ENCODE assay signal across 8 cellular contexts in the genomic region with DNA sequence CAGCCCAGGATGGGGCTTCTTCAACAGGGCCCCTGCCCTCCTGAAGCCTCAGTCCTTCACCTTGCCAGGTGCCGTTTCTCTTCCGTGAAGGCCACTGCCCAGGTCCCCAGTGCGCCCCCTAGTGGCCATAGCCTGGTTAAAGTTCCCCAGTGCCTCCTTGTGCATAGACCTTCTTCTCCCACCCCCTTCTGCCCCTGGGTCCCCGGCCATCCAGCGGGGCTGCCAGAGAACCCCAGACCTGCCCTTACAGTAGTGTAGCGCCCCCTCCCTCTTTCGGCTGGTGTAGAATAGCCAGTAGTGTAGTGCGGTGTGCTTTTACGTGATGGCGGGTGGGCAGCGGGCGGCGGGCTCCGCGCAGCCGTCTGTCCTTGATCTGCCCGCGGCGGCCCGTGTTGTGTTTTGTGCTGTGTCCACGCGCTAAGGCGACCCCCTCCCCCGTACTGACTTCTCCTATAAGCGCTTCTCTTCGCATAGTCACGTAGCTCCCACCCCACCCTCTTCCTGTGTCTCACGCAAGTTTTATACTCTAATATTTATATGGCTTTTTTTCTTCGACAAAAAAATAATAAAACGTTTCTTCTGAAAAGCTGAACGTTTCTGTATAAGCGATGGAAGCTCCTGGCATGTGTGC. TPM values are rescaled to one million over a fixed set of nuclear protein-coding genes. Genes with fewer than 3 reads are reported as not detected.
DNase-seq lines count a peak whose midpoint lies in the region; ATAC-seq, FAIRE-seq and TF ChIP-seq lines count a peak whose summit lies in the region.

No MANE protein-coding gene starts in this region.

- no peaks in the 10 kb centered on the region for H3K9me2 ChIP-seq in Loucy (replicated peaks; ENCODE audit: low read depth, low read length)

- FAIRE-seq in bronchial epithelial cell (lab: Jason Lieb, UNC): no peak
- FAIRE-seq in kidney (lab: Jason Lieb, UNC): no peak

- no peaks in the 10 kb centered on the region for H4K20me1 ChIP-seq in Loucy (ENCODE audit: insufficient read depth, low read length, poor library complexity, severe bottlenecking)

- H3K9me3 ChIP-seq in Loucy (ENCODE audit: insufficient read depth, low read depth, low read length) (no peaks in the 10 kb centered on the region), kidney (ENCODE audit: control insufficient read depth in 1 of 2, low read length in 2 of 2) (no peaks in the 10 kb centered on the region)

- H2AFZ ChIP-seq in Loucy (ENCODE audit: low read length): no peak overlapping the region

- H3K4me3 ChIP-seq in GM12865 (ENCODE audit: low read depth, low read length) (peak overlapping the region; percentile 72), Loucy (ENCODE audit: low read length, poor library complexity, severe bottlenecking) (no peak overlapping the region), bronchial epithelial cell (ENCODE audit: low read depth, low read length) (peak overlapping the region; percentile 44), kidney (ENCODE audit: low read length in 2 of 2) (peak overlapping the region; percentile 92 to 93)

- H3K36me3 ChIP-seq in Loucy (ENCODE audit: insufficient read depth, low read length): peaks cover 49% of the 10 kb centered on the region; the same call in 1 of the 2 replicates
- peaks cover 12% of the 10 kb centered on the region for H3K36me3 ChIP-seq in bronchial epithelial cell (ENCODE audit: control insufficient read depth, insufficient read depth, low read length)
- H3K36me3 ChIP-seq in kidney (ENCODE audit: control insufficient read depth in 1 of 2, insufficient read depth in 2 of 2, low read length in 2 of 2): peaks cover 6 to 13% of the 10 kb centered on the region in 2 donors

- DNase-seq in GM12865 (ENCODE audit: low read depth): peak; percentile 93
- peak; percentile 69 to 88 (median 75) for DNase-seq in activated CD4-positive, CD25-positive, alpha-beta regulatory T cell (lab: John Stamatoyannopoulos, UW)
- peak; percentile 65 for DNase-seq in bronchial epithelial cell (ENCODE audit: low read depth)
- DNase-seq in kidney: peak; percentile 90
- peak; percentile 73 to 82 for DNase-seq in stimulated activated CD4-positive, alpha-beta T cell treated with anti-CD3 and anti-CD28 coated beads, Interleukin-1b, Interleukin-23, amount 100 ng/mL, for 1 hour (ENCODE audit: low read depth in 2 of 2)
- DNase-seq in COLO829 (ENCODE audit: low spot score): no peak

- H3K9ac ChIP-seq in Loucy (ENCODE audit: low read depth, low read length, poor library complexity, severe bottlenecking) (no peak overlapping the region), kidney (ENCODE audit: low read length in 2 of 2) (peak overlapping the region; percentile 74 to 75)

- H3K79me2 ChIP-seq in Loucy (ENCODE audit: insufficient read depth, low read length): no peaks in the 10 kb centered on the region

- TF ChIP-seq CTCF in GM12865 (IDR thresholded peaks at IDR 0.05; ENCODE audit: insufficient read depth, low read depth, low read length, missing control alignments) (peak; percentile 95), Loucy (conservative IDR thresholded peaks at IDR 0.05; ENCODE audit: low read length) (peak; percentile 84), bronchial epithelial cell (IDR thresholded peaks at IDR 0.05; ENCODE audit: insufficient read depth, low read length, severe bottlenecking) (peak; percentile 93), kidney (IDR thresholded peaks at IDR 0.05; ENCODE audit: borderline replicate concordance, extremely low read depth, insufficient read depth) (peak; percentile 79)

- H3F3A ChIP-seq in Loucy (ENCODE audit: low read depth): no peaks in the 10 kb centered on the region

- no peak overlapping the region for H3K4me2 ChIP-seq in Loucy (ENCODE audit: low read depth, low read length, poor library complexity, severe bottlenecking)

- no peak for ATAC-seq in GM19397 (IDR thresholded peaks at IDR 0.05; ENCODE audit: unreplicated experiment)

- H3K27ac ChIP-seq in kidney (ENCODE audit: low read depth in 2 of 2, low read length in 2 of 2): peak overlapping the region; percentile 55 to 68

- intact Hi-C loops in kidney (cut with DNase I): no loop called here

- H3K27me3 ChIP-seq in Loucy (ENCODE audit: insufficient read depth, low read length, poor library complexity, severe bottlenecking) (no peaks in the 10 kb centered on the region), bronchial epithelial cell (ENCODE audit: control insufficient read depth, insufficient read depth, low read length) (no peaks in the 10 kb centered on the region)

- H3K4me1 ChIP-seq in Loucy (ENCODE audit: insufficient read depth, low read length, poor library complexity, severe bottlenecking) (no peaks in the 10 kb centered on the region), kidney (ENCODE audit: control insufficient read depth in 1 of 2, insufficient read depth in 1 of 2, low read depth in 1 of 2, low read length in 2 of 2) (peaks cover 14 to 16% of the 10 kb centered on the region in 2 donors)

RNA-seq across cellular contexts. Expression of gene PCDHGC5, which starts 23.6 kb away (rescaled TPM):
- total RNA-seq in bronchial epithelial cell (0.26 and 0.77 TPM in 2 replicates), kidney (1.4 TPM)
- polyA plus RNA-seq in kidney (ENCODE audit: insufficient read depth, low read depth, low replicate concordance): not detected

RNA-seq across cellular contexts. Expression of gene PCDHGC4, which starts 27.7 kb away (rescaled TPM):
- total RNA-seq in bronchial epithelial cell: 0.53 and 0.90 TPM in 2 replicates
- total RNA-seq in kidney: 1.5 TPM
- not detected for polyA plus RNA-seq in kidney (ENCODE audit: insufficient read depth, low read depth, low replicate concordance)

RNA-seq across cellular contexts. Expression of gene PCDHGC3, which starts 36.7 kb away (rescaled TPM):
- total RNA-seq in bronchial epithelial cell (9.5 and 17.4 TPM in 2 replicates), kidney (51.5 TPM)
- polyA plus RNA-seq in kidney (ENCODE audit: insufficient read depth, low read depth, low replicate concordance): 41.0 TPM
